ENCODE assay signal across 8 cellular contexts in the genomic region with DNA sequence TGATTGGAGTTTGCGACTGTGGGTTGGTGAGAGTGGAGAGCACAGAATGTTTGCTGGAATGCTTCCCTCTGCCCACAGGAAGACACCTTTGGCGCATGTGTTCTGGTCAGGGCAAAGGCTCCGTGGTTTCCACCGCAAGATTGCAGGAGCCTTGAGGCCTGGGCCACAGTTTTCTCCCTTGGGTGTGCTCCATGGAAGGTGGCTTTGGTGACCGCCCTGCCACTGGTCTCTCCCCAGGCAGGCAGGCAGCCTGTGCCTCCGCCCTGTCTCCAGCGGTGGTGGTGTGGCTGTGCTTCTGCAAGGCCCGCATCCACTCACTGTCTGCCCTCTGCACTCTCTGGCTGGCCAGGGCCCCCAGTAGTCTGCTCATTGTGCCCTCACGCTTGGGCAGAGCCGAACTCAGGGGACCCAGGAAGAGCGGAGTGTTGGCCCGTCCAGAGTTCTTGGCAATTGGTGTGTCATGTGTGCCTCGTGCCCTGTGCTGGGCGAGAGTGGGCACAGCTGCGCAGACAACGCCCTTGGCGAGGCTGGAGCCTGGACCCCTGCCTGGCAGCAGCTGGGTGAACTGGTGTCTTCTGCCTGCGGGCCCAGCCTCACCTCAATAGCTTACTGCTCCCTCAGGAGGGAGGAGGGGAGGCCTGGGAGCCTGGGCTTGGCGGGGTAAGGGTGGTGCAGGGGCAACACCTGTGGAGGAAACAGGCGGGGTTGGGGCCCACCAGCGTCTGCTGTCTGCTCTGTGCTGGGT. TPM values are rescaled to one million over a fixed set of nuclear protein-coding genes. Genes with fewer than 3 reads are reported as not detected.
DNase-seq lines count a peak whose midpoint lies in the region; ATAC-seq and TF ChIP-seq lines count a peak whose summit lies in the region.

No MANE protein-coding gene starts in this region.

- DNase-seq in RPMI8226 (peak; percentile 66), epithelial cell of prostate (ENCODE audit: low read depth, low spot score) (no peak), retinal pigment epithelial cell (ENCODE audit: low read depth) (no peak), NCI-H2029 treated with DMSO at 0.1 percent for 48 hours (lab: John Stamatoyannopoulos, UW) (no peak), occipital lobe (lab: John Stamatoyannopoulos, UW) (no peak)
- DNase-seq in stimulated activated CD4-positive, alpha-beta T cell treated with anti-CD3 and anti-CD28 coated beads, Interleukin-4, amount 100 ng/mL, for 4 hours = no peak

- H3K4me3 ChIP-seq in GM12875 (ENCODE audit: low read depth, low read length) = peak overlapping the region; percentile 89
- H3K4me3 ChIP-seq in retinal pigment epithelial cell (ENCODE audit: low read length) = peak overlapping the region; percentile 87

- TF ChIP-seq CTCF in GM12875 (IDR thresholded peaks at IDR 0.05; ENCODE audit: borderline replicate concordance, insufficient read depth, low read depth, low read length) (no peak), retinal pigment epithelial cell (conservative IDR thresholded peaks at IDR 0.05; ENCODE audit: low read depth, low read length) (no peak)

- no peak for ATAC-seq in GM18858 (IDR thresholded peaks at IDR 0.05; ENCODE audit: unreplicated experiment)

- peak overlapping the region; percentile 91 for H3K27ac ChIP-seq in epithelial cell of prostate

RNA-seq across cellular contexts. Expression of gene GUK1, which starts 2.0 kb away (rescaled TPM):
- 91.6 TPM for total RNA-seq in occipital lobe

RNA-seq across cellular contexts. Expression of gene GJC2, which starts 7.7 kb away (rescaled TPM):
- total RNA-seq in occipital lobe = 1.1 TPM

RNA-seq across cellular contexts. Expression of gene IBA57, which starts 23.6 kb away (rescaled TPM):
- total RNA-seq in occipital lobe = 4.2 TPM

RNA-seq across cellular contexts. Expression of gene MRPL55, which starts 32.9 kb away (rescaled TPM):
- total RNA-seq in occipital lobe = 24.8 TPM

RNA-seq across cellular contexts. Expression of gene C1orf35, which starts 38.9 kb away (rescaled TPM):
- total RNA-seq in occipital lobe = 4.1 TPM
